29 cellular contexts compared by ENCODE assay signal in the genomic region with DNA sequence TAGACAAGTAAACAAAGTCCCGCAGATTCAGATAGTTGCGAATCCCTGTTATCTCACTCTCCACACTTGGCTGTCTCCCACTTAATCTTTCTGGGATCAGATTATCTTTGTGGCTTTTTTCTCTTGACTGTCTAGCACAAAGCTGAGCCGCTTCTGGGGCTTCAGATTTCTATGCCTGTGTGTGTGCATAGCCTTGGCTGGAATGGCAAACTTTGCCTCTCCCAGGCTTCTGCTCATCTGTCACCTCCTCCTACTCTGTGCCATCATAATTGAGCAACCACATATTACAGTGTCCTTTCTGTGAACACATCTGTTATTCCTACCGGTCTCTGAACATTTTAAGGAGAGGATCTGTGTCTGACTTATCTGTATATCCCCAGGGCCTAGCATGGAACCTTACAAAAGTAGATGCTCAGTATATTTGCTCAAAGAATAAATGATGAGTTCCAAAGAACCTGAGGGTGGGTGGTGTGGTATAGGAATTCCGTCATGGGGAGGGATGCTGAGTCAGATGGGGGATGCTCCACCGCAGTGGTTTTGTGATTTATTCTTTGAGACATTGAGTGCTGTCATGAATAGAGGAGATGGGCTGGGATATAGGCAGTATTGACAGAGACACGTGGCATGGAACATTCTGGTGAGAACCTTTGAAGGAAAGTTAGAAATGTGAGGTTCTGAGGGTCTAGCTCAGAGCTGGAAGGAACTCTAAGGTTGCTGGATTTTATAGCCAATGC. TPM values are rescaled to one million over a fixed set of nuclear protein-coding genes. Genes with fewer than 3 reads are reported as not detected.
"Had no signal": no experiment of that assay in that cellular context is flagged by ENCODE, and none has a peak within 500 bp of the region (broad histone marks: within the 10 kb centered on the region; RNA-seq: fewer than 3 reads in every experiment).

No MANE protein-coding gene starts in this region.

- H3K9me3 ChIP-seq: right atrium auricular region, stomach, tibial nerve had no signal

- H3K9me3 Mint-ChIP-seq: activated naive CD4-positive, alpha-beta T cell treated with anti-CD3 and anti-CD28 coated beads for 36 hours; effector memory CD8-positive, alpha-beta T cell; immature natural killer cell; mesothelial cell of epicardium; naive thymus-derived CD8-positive, alpha-beta T cell; neural progenitor cell; T-helper 1 cell treated with Interleukin-12 subunit alpha and Interleukin-12 subunit beta and Interleukin-4 antibody, amounts not matched to agents 30 μg/mL and 1 μg/mL, for 36 hours had no signal

- H3K4me1 ChIP-seq: neural progenitor cell, parathyroid adenoma, stomach, tibial nerve had no signal

- H3K27ac ChIP-seq: neural progenitor cell, parathyroid adenoma, right atrium auricular region, stomach, tibial nerve had no signal

- H3K36me3 ChIP-seq: neural progenitor cell, right atrium auricular region, stomach, tibial nerve had no signal

- H3K36me3 Mint-ChIP-seq: immature natural killer cell; mesothelial cell of epicardium; naive thymus-derived CD8-positive, alpha-beta T cell; neural progenitor cell; stimulated activated naive B cell treated with anti-CD40 and anti-IgM and Interleukin-4, amounts not matched to agents 10 μg/mL and 1 μg/mL and 100 μg/mL, for 72 hours had no signal

- H3K4me3 ChIP-seq: neural progenitor cell, right atrium auricular region, stomach, tibial nerve had no signal

- DNase-seq: activated CD4-positive, alpha-beta T cell treated with anti-CD3 and anti-CD28 coated beads for 4 hours; activated CD4-positive, CD25-positive, alpha-beta regulatory T cell; activated CD8-positive, alpha-beta memory T cell treated with anti-CD3 and anti-CD28 coated beads for 24 hours; activated effector memory CD4-positive, alpha-beta T cell treated with anti-CD3 and anti-CD28 coated beads, Interleukin-2, amount 50 U/mL, for 16 hours; activated naive CD4-positive, alpha-beta T cell treated with anti-CD3 and anti-CD28 coated beads for 36 hours; cortex of kidney; effector memory CD8-positive, alpha-beta T cell; hippocampal formation; immature natural killer cell; kidney; left colon; mammary epithelial cell; naive thymus-derived CD8-positive, alpha-beta T cell; occipital lobe; stimulated activated CD4-positive, alpha-beta T cell treated with anti-CD3 and anti-CD28 coated beads, Interleukin-15, amount 100 ng/mL, for 24 hours; stimulated activated CD4-positive, alpha-beta T cell treated with anti-CD3 and anti-CD28 coated beads, Interleukin-2, amount 100 ng/mL, for 24 hours; stimulated activated naive B cell treated with anti-CD40 and anti-IgM and Interleukin-4, amounts not matched to agents 10 μg/mL and 1 μg/mL and 100 μg/mL, for 72 hours; stomach; T-helper 9 cell had no signal

- H3K4me3 Mint-ChIP-seq: activated naive CD4-positive, alpha-beta T cell treated with anti-CD3 and anti-CD28 coated beads for 36 hours; effector memory CD8-positive, alpha-beta T cell; immature natural killer cell; mesothelial cell of epicardium; naive thymus-derived CD8-positive, alpha-beta T cell; neural progenitor cell; stimulated activated naive B cell treated with anti-CD40 and anti-IgM and Interleukin-4, amounts not matched to agents 10 μg/mL and 1 μg/mL and 100 μg/mL, for 72 hours; T-helper 1 cell treated with Interleukin-12 subunit alpha and Interleukin-12 subunit beta and Interleukin-4 antibody, amounts not matched to agents 30 μg/mL and 1 μg/mL, for 36 hours had no signal

- H3K4me1 Mint-ChIP-seq: immature natural killer cell; mesothelial cell of epicardium; naive thymus-derived CD8-positive, alpha-beta T cell; neural progenitor cell had no signal

- H3K27ac Mint-ChIP-seq: activated naive CD4-positive, alpha-beta T cell treated with anti-CD3 and anti-CD28 coated beads for 36 hours; effector memory CD8-positive, alpha-beta T cell; immature natural killer cell; mesothelial cell of epicardium; naive thymus-derived CD8-positive, alpha-beta T cell; neural progenitor cell; stimulated activated naive B cell treated with anti-CD40 and anti-IgM and Interleukin-4, amounts not matched to agents 10 μg/mL and 1 μg/mL and 100 μg/mL, for 72 hours; T-helper 1 cell treated with Interleukin-12 subunit alpha and Interleukin-12 subunit beta and Interleukin-4 antibody, amounts not matched to agents 30 μg/mL and 1 μg/mL, for 36 hours had no signal

- H3K27me3 ChIP-seq: neural progenitor cell, right atrium auricular region, tibial nerve had no signal

RNA-seq across cellular contexts. Expression of a gene that starts 28.6 kb away (rescaled TPM):
- total RNA-seq: activated naive CD4-positive, alpha-beta T cell treated with anti-CD3 and anti-CD28 coated beads for 36 hours; endothelial cell of umbilical vein; fibroblast of lung; fibroblast of villous mesenchyme; mammary epithelial cell; naive thymus-derived CD8-positive, alpha-beta T cell; pulmonary artery endothelial cell had no signal
